Comparison of ENCODE assay signal across 8 cellular contexts in the genomic region with DNA sequence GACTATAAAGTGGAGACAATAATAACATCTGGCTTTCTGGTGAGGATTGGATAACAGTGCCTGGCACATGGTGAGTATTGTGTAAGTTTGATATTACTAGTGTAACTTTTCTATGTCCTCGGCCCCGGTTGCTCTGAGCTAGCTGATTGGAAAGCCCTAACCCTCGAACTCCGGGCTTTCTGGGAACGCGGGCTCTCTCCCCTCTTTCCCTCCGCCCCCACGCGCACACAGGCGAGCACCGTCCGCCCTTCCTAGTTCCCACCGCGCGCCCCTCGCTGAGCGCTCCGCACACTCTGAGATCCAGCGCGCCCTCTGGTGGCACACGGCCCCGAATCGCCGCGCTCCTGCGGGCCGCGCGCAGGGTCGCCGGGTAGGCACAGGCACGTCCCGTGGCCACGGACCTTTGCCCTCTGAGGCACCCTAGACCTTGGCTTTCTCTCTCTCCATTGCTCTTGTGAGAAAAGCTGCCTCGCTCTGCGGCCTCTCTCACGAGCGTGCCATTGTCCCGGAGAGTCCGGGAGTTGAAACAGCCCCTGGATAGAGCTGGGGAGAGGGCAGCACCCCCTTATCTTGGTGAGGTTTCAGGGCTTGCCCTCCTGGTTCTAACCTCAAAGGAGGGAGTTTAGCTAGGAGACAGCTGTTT. TPM values are rescaled to one million over a fixed set of nuclear protein-coding genes. Genes with fewer than 3 reads are reported as not detected.
A peak's percentile ranks its signal among the peaks of the same experiment; 100 is the strongest.
DNase-seq lines count a peak whose midpoint lies in the region; ATAC-seq and TF ChIP-seq lines count a peak whose summit lies in the region.

No MANE protein-coding gene starts in this region.

- H3K27me3 Mint-ChIP-seq in CD4-positive, CD25-positive, alpha-beta regulatory T cell, result peaks cover 10% of the 10 kb centered on the region
- H3K27me3 Mint-ChIP-seq in activated T-cell treated with anti-CD3 and anti-CD28 coated beads, Interleukin-2, amount 50 U/mL, for 4 hours (ENCODE audit: low read depth), result peaks cover 30% of the 10 kb centered on the region

- POLR2A ChIA-PET in HEK293 (lab: Yijun Ruan, JAX), result interaction anchor here (0.6 to 1.1 kb wide), 2 partner anchors 201 to 676 kb away, joined by 3 to 4 read pairs; a partner anchor contains a TSS

- peaks cover 4% of the 10 kb centered on the region for H3K4me1 ChIP-seq in CD4-positive, CD25-positive, alpha-beta regulatory T cell (ENCODE audit: control insufficient read depth, insufficient read depth, low read length, poor library complexity, severe bottlenecking)
- H3K4me1 ChIP-seq in HEK293 (ENCODE audit: control insufficient read depth, insufficient read depth, low read length), result no peaks in the 10 kb centered on the region
- peaks cover 3% of the 10 kb centered on the region for H3K4me1 ChIP-seq in osteoblast (ENCODE audit: insufficient read depth, low read length)
- peaks cover 6 to 11% (median 6%) of the 10 kb centered on the region in 4 donors for H3K4me1 ChIP-seq in upper lobe of left lung

- CTCF ChIA-PET in HEK293 (lab: Yijun Ruan, JAX), result interaction anchor here (0.5 to 3.9 kb wide), 40 partner anchors 8 to 779 kb away, joined by 3 to 34 read pairs (median 4); a partner anchor contains a TSS

- peaks cover 6% of the 10 kb centered on the region for H3K27me3 ChIP-seq in CD4-positive, CD25-positive, alpha-beta regulatory T cell (ENCODE audit: control insufficient read depth, insufficient read depth, low read length)
- peaks cover 6% of the 10 kb centered on the region for H3K27me3 ChIP-seq in osteoblast (ENCODE audit: insufficient read depth, low read length)
- H3K27me3 ChIP-seq in upper lobe of left lung, result no peaks in the 10 kb centered on the region

- peak overlapping the region in 1 of 4 donors; percentile 56 for H3K4me3 Mint-ChIP-seq in CD4-positive, CD25-positive, alpha-beta regulatory T cell
- H3K4me3 Mint-ChIP-seq in activated T-cell treated with anti-CD3 and anti-CD28 coated beads, Interleukin-2, amount 50 U/mL, for 4 hours, result no peak overlapping the region

- WGBS in upper lobe of left lung, 2 donors, result 6 to 9% methylated on average over 17 to 35 of the region's 40 CpGs

- no peaks in the 10 kb centered on the region for H4K20me1 ChIP-seq in osteoblast (ENCODE audit: insufficient read depth, low read length)

- H3K27ac ChIP-seq in CD4-positive, CD25-positive, alpha-beta regulatory T cell (ENCODE audit: insufficient read depth, low read length, poor library complexity, severe bottlenecking), result no peak overlapping the region
- H3K27ac ChIP-seq in HEK293 (ENCODE audit: extremely low read depth, low read depth, low read length) (no peak overlapping the region), osteoblast (ENCODE audit: low read depth, low read length) (no peak overlapping the region), upper lobe of left lung (no peak overlapping the region)

- no peaks in the 10 kb centered on the region for H3K36me3 ChIP-seq in CD4-positive, CD25-positive, alpha-beta regulatory T cell (ENCODE audit: control insufficient read depth, insufficient read depth, low read length)
- H3K36me3 ChIP-seq in HEK293 (ENCODE audit: control insufficient read depth in 2 of 2, insufficient read depth in 1 of 2, low read length in 2 of 2) (no peaks in the 10 kb centered on the region), osteoblast (ENCODE audit: insufficient read depth, low read length) (no peaks in the 10 kb centered on the region), upper lobe of left lung (no peaks in the 10 kb centered on the region)

- no peak for TF ChIP-seq EP300 in upper lobe of left lung (IDR thresholded peaks at IDR 0.05)

- TF ChIP-seq POLR2A in upper lobe of left lung (IDR thresholded peaks at IDR 0.05), result no peak

- peak; percentile 91 for TF ChIP-seq CTCF in HEK293 (tag by site-specific recombination; IDR thresholded peaks at IDR 0.05)
- peak; percentile 67 for TF ChIP-seq CTCF in fibroblast of the aortic adventitia (IDR thresholded peaks at IDR 0.05; ENCODE audit: insufficient read depth, low read length)
- peak; percentile 64 for TF ChIP-seq CTCF in osteoblast (IDR thresholded peaks at IDR 0.05; ENCODE audit: extremely low read depth, low read depth, low read length)
- TF ChIP-seq CTCF in upper lobe of left lung (IDR thresholded peaks at IDR 0.05), result peak; percentile 62 to 84 (median 74)

- no peaks in the 10 kb centered on the region for H3K9me3 ChIP-seq in CD4-positive, CD25-positive, alpha-beta regulatory T cell (ENCODE audit: control insufficient read depth in 2 of 2, low read length in 2 of 2)
- no peaks in the 10 kb centered on the region for H3K9me3 ChIP-seq in HEK293 (ENCODE audit: control insufficient read depth, insufficient read depth, low read depth, low read length)
- no peaks in the 10 kb centered on the region for H3K9me3 ChIP-seq in osteoblast (ENCODE audit: low read depth, low read length)
- H3K9me3 ChIP-seq in upper lobe of left lung, result no peaks in the 10 kb centered on the region

- H3K4me3 ChIP-seq in CD4-positive, CD25-positive, alpha-beta regulatory T cell (ENCODE audit: low read depth, low read length), result no peak overlapping the region
- H3K4me3 ChIP-seq in HEK293 (ENCODE audit: low read depth, low read length), result no peak overlapping the region
- peak overlapping the region; percentile 44 for H3K4me3 ChIP-seq in fibroblast of the aortic adventitia (ENCODE audit: low read depth, low read length)
- peak overlapping the region; percentile 59 for H3K4me3 ChIP-seq in osteoblast (ENCODE audit: insufficient read depth, low read length)
- peak overlapping the region in 2 of 4 donors; percentile 30 to 33 for H3K4me3 ChIP-seq in upper lobe of left lung

- ATAC-seq in CD4-positive, CD25-positive, alpha-beta regulatory T cell (ENCODE audit: low read depth in 2 of 2), result peak; percentile 36 to 52
- ATAC-seq in activated T-cell treated with anti-CD3 and anti-CD28 coated beads, Interleukin-2, amount 50 U/mL, for 4 hours, result peak; percentile 69 to 86
- ATAC-seq in upper lobe of left lung (ENCODE audit: low FRiP score in 2 of 2) (peak; percentile 16 to 86), GM18868 (IDR thresholded peaks at IDR 0.05; ENCODE audit: unreplicated experiment) (no peak)

- no peaks in the 10 kb centered on the region for H3K79me2 ChIP-seq in osteoblast (ENCODE audit: insufficient read depth, low read length)

- H3K4me2 ChIP-seq in osteoblast (ENCODE audit: insufficient read depth, low read length), result peak overlapping the region; percentile 76

- no peaks in the 10 kb centered on the region for H3K9me3 Mint-ChIP-seq in CD4-positive, CD25-positive, alpha-beta regulatory T cell
- H3K9me3 Mint-ChIP-seq in activated T-cell treated with anti-CD3 and anti-CD28 coated beads, Interleukin-2, amount 50 U/mL, for 4 hours, result no peaks in the 10 kb centered on the region

- H3K27ac Mint-ChIP-seq in CD4-positive, CD25-positive, alpha-beta regulatory T cell, result no peak overlapping the region

- H3K4me1 Mint-ChIP-seq in CD4-positive, CD25-positive, alpha-beta regulatory T cell, result peaks cover 0 to 7% (median 5%) of the 10 kb centered on the region in 4 donors
- H3K4me1 Mint-ChIP-seq in activated T-cell treated with anti-CD3 and anti-CD28 coated beads, Interleukin-2, amount 50 U/mL, for 4 hours (ENCODE audit: low read depth), result no peaks in the 10 kb centered on the region

- no peaks in the 10 kb centered on the region for H3K36me3 Mint-ChIP-seq in CD4-positive, CD25-positive, alpha-beta regulatory T cell
- no peaks in the 10 kb centered on the region for H3K36me3 Mint-ChIP-seq in activated T-cell treated with anti-CD3 and anti-CD28 coated beads, Interleukin-2, amount 50 U/mL, for 4 hours (ENCODE audit: insufficient read depth)

- peak overlapping the region; percentile 59 for H2AFZ ChIP-seq in osteoblast (ENCODE audit: low read length)

- peak; percentile 5 to 33 (median 32) for DNase-seq in CD4-positive, CD25-positive, alpha-beta regulatory T cell
- DNase-seq in NOMO-1 treated with DMSO at 0.1 percent for 48 hours (lab: John Stamatoyannopoulos, UW; ENCODE audit: unreplicated experiment) (peak; percentile 40), fibroblast of the aortic adventitia (ENCODE audit: low read depth) (peak; percentile 44), osteoblast (ENCODE audit: insufficient read length, low spot score, missing footprints) (peak; percentile 94), upper lobe of left lung (peak in 1 of 2 donors; percentile 93)
- peak; percentile 49 for DNase-seq in activated T-cell treated with anti-CD3 and anti-CD28 coated beads, Interleukin-2, amount 50 U/mL, for 4 hours

TF ChIP-seq in HEK293, 187 proteins besides CTCF, POLR2A, EP300 and RAD21 (continues in another document):
- TF ChIP-seq ZNF549 (tag by site-specific recombination; IDR thresholded peaks at IDR 0.05), result no peak
- TF ChIP-seq, protein P1, sequence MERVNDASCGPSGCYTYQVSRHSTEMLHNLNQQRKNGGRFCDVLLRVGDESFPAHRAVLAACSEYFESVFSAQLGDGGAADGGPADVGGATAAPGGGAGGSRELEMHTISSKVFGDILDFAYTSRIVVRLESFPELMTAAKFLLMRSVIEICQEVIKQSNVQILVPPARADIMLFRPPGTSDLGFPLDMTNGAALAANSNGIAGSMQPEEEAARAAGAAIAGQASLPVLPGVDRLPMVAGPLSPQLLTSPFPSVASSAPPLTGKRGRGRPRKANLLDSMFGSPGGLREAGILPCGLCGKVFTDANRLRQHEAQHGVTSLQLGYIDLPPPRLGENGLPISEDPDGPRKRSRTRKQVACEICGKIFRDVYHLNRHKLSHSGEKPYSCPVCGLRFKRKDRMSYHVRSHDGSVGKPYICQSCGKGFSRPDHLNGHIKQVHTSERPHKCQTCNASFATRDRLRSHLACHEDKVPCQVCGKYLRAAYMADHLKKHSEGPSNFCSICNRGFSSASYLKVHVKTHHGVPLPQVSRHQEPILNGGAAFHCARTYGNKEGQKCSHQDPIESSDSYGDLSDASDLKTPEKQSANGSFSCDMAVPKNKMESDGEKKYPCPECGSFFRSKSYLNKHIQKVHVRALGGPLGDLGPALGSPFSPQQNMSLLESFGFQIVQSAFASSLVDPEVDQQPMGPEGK (tag by site-specific recombination; IDR thresholded peaks at IDR 0.05), result peak; percentile 49; the same call in 1 of the 2 replicates

RNA-seq across cellular contexts. Expression of a gene that starts 23.2 kb away (rescaled TPM):
- total RNA-seq in CD4-positive, CD25-positive, alpha-beta regulatory T cell, result not detected
- polyA plus RNA-seq in CD4-positive, CD25-positive, alpha-beta regulatory T cell, result not detected
- total RNA-seq in activated T-cell treated with anti-CD3 and anti-CD28 coated beads, Interleukin-2, amount 50 U/mL, for 4 hours, result under 1 TPM in 1 of 3 donors, not detected in 2; 0.11 TPM
- total RNA-seq in fibroblast of the aortic adventitia (ENCODE audit: low replicate concordance) (not detected in 2 replicates), osteoblast (under 0.01 TPM in 1 of 2 replicates, not detected in the other), upper lobe of left lung (1 to 10 TPM in 1 of 6 donors, under 1 TPM in 3, not detected in 2; 0.15 to 1.6 (median 0.30) TPM)

Comparison
In these comparisons a context has a peak if more than half of its experiments do, and no peak if none do; other contexts are left out.
1. H3K4me3 ChIP-seq: peak in fibroblast of the aortic adventitia (single experiment) and osteoblast (single experiment); none in CD4-positive, CD25-positive, alpha-beta regulatory T cell (single experiment) and HEK293 (single experiment).
2. Peak in every context shown above with its lines, with median percentiles within 50 percentile points of each other: CTCF ChIP-seq.